12 cellular contexts compared by ENCODE assay signal in the genomic region with DNA sequence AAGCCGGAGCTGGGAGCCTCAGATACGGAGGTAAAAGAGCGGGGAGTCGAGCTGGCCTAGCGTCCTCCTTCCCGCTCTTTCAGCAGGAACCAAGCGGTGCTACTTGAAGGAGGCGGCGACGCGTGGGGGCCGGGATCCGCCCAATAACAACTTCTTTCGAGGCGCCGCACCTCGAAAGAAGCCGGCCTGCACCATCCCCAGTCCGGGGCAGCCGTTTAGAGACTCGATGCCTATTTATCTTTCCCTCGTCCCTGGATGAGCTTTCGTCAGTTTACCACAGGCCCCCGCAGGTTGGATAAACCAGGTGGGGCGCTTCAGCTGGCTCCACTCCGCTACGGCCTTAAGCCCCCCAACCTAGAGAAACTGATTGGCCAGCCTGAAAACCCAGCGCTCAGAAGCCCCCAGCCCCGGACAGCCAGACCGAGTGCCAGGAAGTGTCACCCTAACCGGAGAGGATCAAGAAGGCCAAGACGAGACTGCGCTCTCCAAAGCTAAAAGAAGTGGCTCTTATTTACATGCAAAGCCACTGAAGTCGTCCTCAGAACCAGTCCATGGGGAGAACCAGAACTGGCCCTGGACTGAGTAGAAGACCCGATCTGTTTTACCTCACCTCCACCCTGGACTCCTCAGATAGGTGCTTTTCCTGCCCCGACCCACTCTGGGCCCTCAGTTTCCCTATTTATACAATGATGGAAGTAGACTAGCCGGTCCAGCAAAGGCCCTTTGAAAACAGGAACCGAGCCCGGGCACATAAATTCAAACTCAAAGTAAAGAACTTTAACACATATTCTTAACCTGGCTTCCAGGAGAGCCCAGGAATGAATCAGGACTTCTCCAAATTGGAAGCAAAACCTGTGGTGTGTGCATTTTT. TPM values are rescaled to one million over a fixed set of nuclear protein-coding genes. Genes with fewer than 3 reads are reported as not detected.
DNase-seq lines count a peak whose midpoint lies in the region; ATAC-seq and TF ChIP-seq lines count a peak whose summit lies in the region.
"Had no signal": no experiment of that assay in that cellular context is flagged by ENCODE, and none has a peak within 500 bp of the region (broad histone marks: within the 10 kb centered on the region; RNA-seq: fewer than 3 reads in every experiment).

No MANE protein-coding gene starts in this region.

- H3K27me3 ChIP-seq in CD8-positive, alpha-beta memory T cell (ENCODE audit: insufficient read depth, low read length, poor library complexity, severe bottlenecking): peaks cover 90% of the 10 kb centered on the region

- TF ChIP-seq CTCF in brain (conservative IDR thresholded peaks at IDR 0.05): no peak

- H3K4me1 ChIP-seq in CD8-positive, alpha-beta memory T cell (ENCODE audit: insufficient read depth, low read length): peaks cover 52% of the 10 kb centered on the region

- peak overlapping the region; percentile 49 for H3K4me3 Mint-ChIP-seq in T-helper 2 cell treated with Interferon-gamma antibody and Interleukin-4, amounts not matched to agents 5 μg/mL and 100 μg/mL, for 36 hours
- peak overlapping the region; percentile 28 to 70 (median 62) for H3K4me3 Mint-ChIP-seq in CD8-positive, alpha-beta memory T cell
- peak overlapping the region; percentile 76 to 85 (median 81) for H3K4me3 Mint-ChIP-seq in brain
- peak overlapping the region; percentile 12 to 82 (median 68) for H3K4me3 Mint-ChIP-seq in naive thymus-derived CD8-positive, alpha-beta T cell
- H3K4me3 Mint-ChIP-seq: natural killer cell had no signal

- H3K9me3 Mint-ChIP-seq in T-helper 2 cell treated with Interferon-gamma antibody and Interleukin-4, amounts not matched to agents 5 μg/mL and 100 μg/mL, for 36 hours: no peaks in the 10 kb centered on the region
- peaks cover 0 to 2% (median 0%) of the 10 kb centered on the region in 5 donors for H3K9me3 Mint-ChIP-seq in CD8-positive, alpha-beta memory T cell
- peaks cover 0 to 3% (median 0%) of the 10 kb centered on the region in 5 experiments for H3K9me3 Mint-ChIP-seq in brain
- H3K9me3 Mint-ChIP-seq in naive thymus-derived CD8-positive, alpha-beta T cell: no peaks in the 10 kb centered on the region
- H3K9me3 Mint-ChIP-seq: natural killer cell had no signal

- DNase-seq in T-helper 2 cell treated with Interferon-gamma antibody and Interleukin-4, amounts not matched to agents 5 μg/mL and 100 μg/mL, for 36 hours (ENCODE audit: low spot score): no peak
- DNase-seq in T-helper 2 cell (no peak), KBM-7 (no peak), NCI-H1930 (lab: John Stamatoyannopoulos, UW) (no peak)
- no peak for DNase-seq in CD8-positive, alpha-beta memory T cell
- no peak for DNase-seq in naive thymus-derived CD8-positive, alpha-beta T cell
- DNase-seq: amygdala; natural killer cell; stimulated activated CD4-positive, alpha-beta T cell treated with anti-CD3 and anti-CD28 coated beads, Interleukin-12 subunit alpha, Interleukin-12 subunit beta, amount 100 ng/mL, for 4 hours had no signal

- in situ Hi-C loops in KBM-7 (cut with MboI; ENCODE audit: low pct_unique_long_range_greater_than_20kb, low sequenced_read_pairs): no loop called here

- H3K36me3 ChIP-seq in CD8-positive, alpha-beta memory T cell (ENCODE audit: insufficient read depth, low read length): no peaks in the 10 kb centered on the region

- ATAC-seq in naive thymus-derived CD8-positive, alpha-beta T cell: no peak
- no peak for ATAC-seq in HG02759 (IDR thresholded peaks at IDR 0.05; ENCODE audit: unreplicated experiment)
- ATAC-seq: natural killer cell had no signal

- CTCF ChIA-PET in CD8-positive, alpha-beta memory T cell (lab: Charles Lee): interaction anchor here (1.2 to 1.7 kb wide), 2 partner anchors 10 kb away, joined by 3 to 4 read pairs; no protein-coding TSS in a partner anchor

- peak overlapping the region; percentile 68 for H3K27ac Mint-ChIP-seq in T-helper 2 cell treated with Interferon-gamma antibody and Interleukin-4, amounts not matched to agents 5 μg/mL and 100 μg/mL, for 36 hours
- peak overlapping the region in 2 of 8 donors; percentile 17 to 24 for H3K27ac Mint-ChIP-seq in CD8-positive, alpha-beta memory T cell
- H3K27ac Mint-ChIP-seq in brain: no peak overlapping the region
- H3K27ac Mint-ChIP-seq in naive thymus-derived CD8-positive, alpha-beta T cell: peak overlapping the region in 1 of 10 donors; percentile 51
- H3K27ac Mint-ChIP-seq: natural killer cell had no signal

- H3K9me3 ChIP-seq in CD8-positive, alpha-beta memory T cell (ENCODE audit: low read length): no peaks in the 10 kb centered on the region

- H3K36me3 Mint-ChIP-seq in T-helper 2 cell treated with Interferon-gamma antibody and Interleukin-4, amounts not matched to agents 5 μg/mL and 100 μg/mL, for 36 hours (ENCODE audit: low read depth): peaks cover 6% of the 10 kb centered on the region
- no peaks in the 10 kb centered on the region for H3K36me3 Mint-ChIP-seq in CD8-positive, alpha-beta memory T cell
- no peaks in the 10 kb centered on the region for H3K36me3 Mint-ChIP-seq in brain
- H3K36me3 Mint-ChIP-seq in naive thymus-derived CD8-positive, alpha-beta T cell: peaks cover 0 to 5% (median 0%) of the 10 kb centered on the region in 3 donors
- H3K36me3 Mint-ChIP-seq: natural killer cell had no signal

- no peak overlapping the region for H3K27ac ChIP-seq in CD8-positive, alpha-beta memory T cell (ENCODE audit: low read depth, low read length)

- H3K4me1 Mint-ChIP-seq in T-helper 2 cell treated with Interferon-gamma antibody and Interleukin-4, amounts not matched to agents 5 μg/mL and 100 μg/mL, for 36 hours (ENCODE audit: low read depth): peaks cover 20% of the 10 kb centered on the region
- peaks cover 53 to 70% (median 60%) of the 10 kb centered on the region in 3 donors for H3K4me1 Mint-ChIP-seq in CD8-positive, alpha-beta memory T cell
- peaks cover 60% of the 10 kb centered on the region for H3K4me1 Mint-ChIP-seq in brain
- H3K4me1 Mint-ChIP-seq in naive thymus-derived CD8-positive, alpha-beta T cell: peaks cover 35 to 70% (median 59%) of the 10 kb centered on the region in 4 donors

- no peak overlapping the region for H3K4me3 ChIP-seq in CD8-positive, alpha-beta memory T cell (ENCODE audit: low read length)

- POLR2A ChIA-PET in CD8-positive, alpha-beta memory T cell (lab: Charles Lee): no interaction called here
- POLR2A ChIA-PET in naive thymus-derived CD8-positive, alpha-beta T cell (lab: Charles Lee): no interaction called here

- H3K27me3 Mint-ChIP-seq in T-helper 2 cell treated with Interferon-gamma antibody and Interleukin-4, amounts not matched to agents 5 μg/mL and 100 μg/mL, for 36 hours (ENCODE audit: low read depth): peaks cover 87% of the 10 kb centered on the region
- peaks cover 87 to 90% of the 10 kb centered on the region in 2 donors for H3K27me3 Mint-ChIP-seq in CD8-positive, alpha-beta memory T cell
- peaks cover 100% of the 10 kb centered on the region for H3K27me3 Mint-ChIP-seq in brain
- H3K27me3 Mint-ChIP-seq in naive thymus-derived CD8-positive, alpha-beta T cell: peaks cover 57 to 86% (median 78%) of the 10 kb centered on the region in 5 donors

RNA-seq across cellular contexts. Expression of gene HAND1, which starts 1.4 kb away (rescaled TPM):
- not detected for total RNA-seq in CD8-positive, alpha-beta memory T cell
- not detected for polyA plus RNA-seq in CD8-positive, alpha-beta memory T cell
- polyA plus RNA-seq in brain (ENCODE audit: insufficient read depth, low read depth, low replicate concordance): not detected
- not detected for total RNA-seq in naive thymus-derived CD8-positive, alpha-beta T cell
- not detected for polyA plus RNA-seq in naive thymus-derived CD8-positive, alpha-beta T cell
- total RNA-seq: natural killer cell had no signal
- polyA plus RNA-seq: AG04450 had no signal

RNA-seq across cellular contexts. Expression of gene SAP30L, which starts 30.8 kb away (rescaled TPM):
- total RNA-seq in CD8-positive, alpha-beta memory T cell: 10 to 100 TPM; 35.1 to 37.9 TPM
- polyA plus RNA-seq in CD8-positive, alpha-beta memory T cell: 37.9 TPM
- 25.3 TPM for polyA plus RNA-seq in brain (ENCODE audit: insufficient read depth, low read depth, low replicate concordance)
- total RNA-seq in naive thymus-derived CD8-positive, alpha-beta T cell: 10 to 100 TPM; 45.5 to 47.3 TPM
- polyA plus RNA-seq in naive thymus-derived CD8-positive, alpha-beta T cell: 10 to 100 TPM; 20.1 to 35.6 (median 25.3) TPM
